In genomic region chr4:57099363-57099762, GRCh38 we compare ENCODE assay signal across 18 cellular contexts. TPM values are rescaled to one million over a fixed set of nuclear protein-coding genes. Genes with fewer than 3 reads are reported as not detected.
A peak's percentile ranks its signal among the peaks of the same experiment; 100 is the strongest.
DNase-seq lines count a peak whose midpoint lies in the region; ATAC-seq and TF ChIP-seq lines count a peak whose summit lies in the region.
"Had no signal": no experiment of that assay in that cellular context is flagged by ENCODE, and none has a peak within 500 bp of the region (broad histone marks: within the 10 kb centered on the region; RNA-seq: fewer than 3 reads in every experiment).

No MANE protein-coding gene starts in this region.

- H3K27me3 ChIP-seq in RWPE2 (ENCODE audit: insufficient read depth, poor library complexity, severe bottlenecking) (no peaks in the 10 kb centered on the region), thyroid gland (no peaks in the 10 kb centered on the region)
- H3K27me3 ChIP-seq: SJCRH30 had no signal

- intact Hi-C loops in thyroid gland (cut with DNase I): no loop called here

- H3K9me3 Mint-ChIP-seq in nephron: no peaks in the 10 kb centered on the region
- H3K9me3 Mint-ChIP-seq: activated naive CD4-positive, alpha-beta T cell treated with anti-CD3 and anti-CD28 coated beads, Interleukin-2, amount 50 U/mL, for 72 hours had no signal

- ATAC-seq in RWPE2 (ENCODE audit: low read depth): no peak
- ATAC-seq: activated naive CD4-positive, alpha-beta T cell treated with anti-CD3 and anti-CD28 coated beads, Interleukin-2, amount 50 U/mL, for 72 hours had no signal

- H3K4me3 ChIP-seq in RWPE2 (ENCODE audit: severe bottlenecking) (no peak overlapping the region), thyroid gland (replicated peaks in 1 of 3) (no peak overlapping the region)
- H3K4me3 ChIP-seq: HAP-1, psoas muscle, SJCRH30 had no signal

- H3K4me1 Mint-ChIP-seq in nephron: peaks cover 81% of the 10 kb centered on the region

- H3K4me1 ChIP-seq in RWPE2 (ENCODE audit: insufficient read depth, poor library complexity, severe bottlenecking) (peaks cover 46% of the 10 kb centered on the region), thyroid gland (peaks cover 14 to 24% of the 10 kb centered on the region in 2 donors)
- H3K4me1 ChIP-seq: HAP-1, psoas muscle had no signal

- DNase-seq in RWPE2 (ENCODE audit: low spot score) (no peak), thyroid gland (no peak), NCI-H2227 (lab: John Stamatoyannopoulos, UW; ENCODE audit: unreplicated experiment) (no peak), NCI-H146 (lab: John Stamatoyannopoulos, UW) (no peak), germinal center (ENCODE audit: low spot score) (no peak)
- DNase-seq: activated CD4-positive, alpha-beta T cell treated with anti-CD3 and anti-CD28 coated beads for 4 hours; C1 segment of cervical spinal cord; caudate nucleus; DND-41; NCI-H1092 treated with DMSO at 0.1 percent for 48 hours; NCI-H2227 treated with DMSO at 0.1 percent for 48 hours; psoas muscle; stimulated activated CD4-positive, alpha-beta T cell treated with anti-CD3 and anti-CD28 coated beads, Interleukin-2, amount 100 ng/mL, for 24 hours had no signal

- no peaks in the 10 kb centered on the region for H3K9me3 ChIP-seq in RWPE2 (ENCODE audit: severe bottlenecking)
- no peaks in the 10 kb centered on the region for H3K9me3 ChIP-seq in thyroid gland
- H3K9me3 ChIP-seq: HAP-1, psoas muscle, SJCRH30 had no signal

- H3K36me3 ChIP-seq in RWPE2 (ENCODE audit: low read depth) (peaks cover 60% of the 10 kb centered on the region), thyroid gland (no peaks in the 10 kb centered on the region)
- H3K36me3 ChIP-seq: HAP-1, SJCRH30 had no signal

- no peak for TF ChIP-seq POLR2A in thyroid gland (IDR thresholded peaks at IDR 0.05)

- H3K27ac ChIP-seq in RWPE2 (ENCODE audit: poor library complexity, severe bottlenecking) (peak overlapping the region; percentile 86), cingulate gyrus (ENCODE audit: low read depth, low read length) (peak overlapping the region; percentile 43), thyroid gland (peak overlapping the region in 2 of 3 donors; percentile 7 to 62)
- H3K27ac ChIP-seq: psoas muscle, SJCRH30 had no signal

- peak overlapping the region in 1 of 3 experiments; percentile 28 for H3K4me3 Mint-ChIP-seq in nephron

- peak overlapping the region; percentile 95 to 97 (median 96) for H3K27ac Mint-ChIP-seq in nephron
- H3K27ac Mint-ChIP-seq: activated naive CD4-positive, alpha-beta T cell treated with anti-CD3 and anti-CD28 coated beads, Interleukin-2, amount 50 U/mL, for 72 hours had no signal

- peaks cover 6% of the 10 kb centered on the region for H3K36me3 Mint-ChIP-seq in nephron (ENCODE audit: low read depth)
- H3K36me3 Mint-ChIP-seq: activated naive CD4-positive, alpha-beta T cell treated with anti-CD3 and anti-CD28 coated beads, Interleukin-2, amount 50 U/mL, for 72 hours had no signal

- WGBS in thyroid gland, 2 donors: 67 to 78% methylated on average over 2 of the region's 2 CpGs

- H3K27me3 Mint-ChIP-seq in nephron (ENCODE audit: low read depth): no peaks in the 10 kb centered on the region

- no peak for TF ChIP-seq CTCF in RWPE2 (IDR thresholded peaks at IDR 0.05; ENCODE audit: poor library complexity, severe bottlenecking)
- TF ChIP-seq CTCF in nephron (IDR thresholded peaks at IDR 0.05; ENCODE audit: unreplicated experiment in 3 of 3): no peak
- no peak for TF ChIP-seq CTCF in thyroid gland (IDR thresholded peaks at IDR 0.05)

RNA-seq across cellular contexts. Expression of gene IGFBP7, which starts 10.8 kb away (rescaled TPM):
- 1,000 to 10,000 TPM in 3 of 4 donors, 100 to 1,000 TPM in 1; 660 to 2,581 (median 1,387) TPM for total RNA-seq in thyroid gland

Comparison
In these comparisons a context has a peak if more than half of its experiments do, and no peak if none do; other contexts are left out.
1. H3K27ac ChIP-seq: peak in every context shown above with its lines; median percentile 86 in RWPE2; 43 in cingulate gyrus; 34 in thyroid gland.